19 cellular contexts compared by ENCODE assay signal in genomic region chr12:108302034-108302433, GRCh38. TPM values are rescaled to one million over a fixed set of nuclear protein-coding genes. Genes with fewer than 3 reads are reported as not detected.
DNase-seq lines count a peak whose midpoint lies in the region; ATAC-seq and TF ChIP-seq lines count a peak whose summit lies in the region.
"Had no signal": no experiment of that assay in that cellular context is flagged by ENCODE, and none has a peak within 500 bp of the region (broad histone marks: within the 10 kb centered on the region; RNA-seq: fewer than 3 reads in every experiment).

No MANE protein-coding gene starts in this region.

- intact Hi-C loops in body of pancreas (cut with DNase I) (no loop called here), lower lobe of right lung (cut with DNase I) (no loop called here), stomach (cut with DNase I; ENCODE audit: low total_unique reads) (no loop called here)

- H4K8ac ChIP-seq in H9 (replicated peaks; ENCODE audit: insufficient read length, low read depth, low read length): no peak overlapping the region

- no peak overlapping the region for H3K18ac ChIP-seq in H9 (ENCODE audit: insufficient read length, low read depth, low read length)

- peaks cover 3% of the 10 kb centered on the region in 2 experiments; a peak in 2 of 5 replicates for H3K9me3 Mint-ChIP-seq in H9
- H3K9me3 Mint-ChIP-seq: activated B cell treated with CpG ODN at 0.5 μM for 24 hours; CD4-positive, alpha-beta T cell had no signal

- whole genome bisulfite sequencing in H9 (ENCODE audit: extremely low coverage, insufficient read length, low lambda C conversion rate): no CpG with 5 or more reads among the region's 6 CpGs
- WGBS in body of pancreas, 2 donors: 37 to 38% methylated on average over 3 to 6 of the region's 6 CpGs
- 35 to 66% (median 46%) methylated on average over 6 of the region's 6 CpGs for WGBS in stomach, 5 donors

- no peak overlapping the region for H2AK5ac ChIP-seq in H9 (ENCODE audit: insufficient read length, low read length)

- H3K27ac ChIP-seq in H9 (ENCODE audit: insufficient read length, low read depth, low read length): no peak overlapping the region
- H3K27ac ChIP-seq in body of pancreas: peak overlapping the region; percentile 6 to 68 (median 60)
- H3K27ac ChIP-seq in lower lobe of right lung: peak overlapping the region; percentile 85
- peak overlapping the region in 4 of 5 donors; percentile 57 to 81 (median 76) for H3K27ac ChIP-seq in stomach
- H3K27ac ChIP-seq in brain microvascular endothelial cell: no peak overlapping the region

- ATAC-seq in body of pancreas (no peak), lower lobe of right lung (no peak)

- no peak overlapping the region for H3K4ac ChIP-seq in H9 (ENCODE audit: low read depth, low read length)

- H3K27me3 ChIP-seq in H9 (ENCODE audit: insufficient read depth, low read length) (no peaks in the 10 kb centered on the region), body of pancreas (no peaks in the 10 kb centered on the region), lower lobe of right lung (ENCODE audit: low read depth) (no peaks in the 10 kb centered on the region), stomach (peaks cover 0 to 6% (median 3%) of the 10 kb centered on the region in 3 donors), brain microvascular endothelial cell (replicated peaks) (no peaks in the 10 kb centered on the region)

- no peaks in the 10 kb centered on the region for H3K79me2 ChIP-seq in H9 (ENCODE audit: insufficient read depth, low read length)

- no peak overlapping the region for H3T11ph ChIP-seq in H9 (ENCODE audit: low read length)

- no peak overlapping the region for H3K4me2 ChIP-seq in H9 (ENCODE audit: insufficient read depth, insufficient read length, low read length)

- in situ Hi-C loops in brain microvascular endothelial cell (cut with HindIII; ENCODE audit: low pct_ligation_motif_present, low sequenced_read_pairs): no loop called here

- H3K14ac ChIP-seq in H9 (ENCODE audit: insufficient read depth, low read length): no peak overlapping the region

- H2AFZ ChIP-seq in H9 (ENCODE audit: low read length): no peak overlapping the region

- H3K36me3 Mint-ChIP-seq in H9 (ENCODE audit: insufficient read depth in 1 of 3, low read depth in 3 of 3): peaks cover 0 to 2% (median 0%) of the 10 kb centered on the region in 3 experiments; a peak in 2 of 7 replicates

- H4K5ac ChIP-seq in H9 (ENCODE audit: insufficient read length, low read depth, low read length): no peak overlapping the region

- H3K9ac ChIP-seq in H9 (ENCODE audit: extremely low read depth, insufficient read length, low read length): no peak overlapping the region

- H2BK5ac ChIP-seq in H9 (ENCODE audit: insufficient read length, low read length): no peak overlapping the region

- H3K79me1 ChIP-seq in H9 (ENCODE audit: insufficient read depth, low read depth, low read length, poor library complexity, severe bottlenecking): no peaks in the 10 kb centered on the region

- H2BK15ac ChIP-seq in H9 (ENCODE audit: low read depth, low read length): no peak overlapping the region

- DNase-seq in H9: no peak
- no peak for DNase-seq in body of pancreas
- peak; percentile 43 for DNase-seq in lower lobe of right lung
- no peak for DNase-seq in stomach
- DNase-seq in brain microvascular endothelial cell: no peak
- DNase-seq in DMS53 treated with DMSO at 0.1 percent for 48 hours (lab: John Stamatoyannopoulos, UW; ENCODE audit: unreplicated experiment): no peak
- DNase-seq in NCI-H2029 treated with DMSO at 0.1 percent for 48 hours (lab: John Stamatoyannopoulos, UW): no peak
- DNase-seq: activated B cell treated with CpG ODN at 0.5 μM for 24 hours; activated CD4-positive, alpha-beta T cell treated with anti-CD3 and anti-CD28 coated beads, Interleukin-2, amount 50 U/mL, for 48 hours; activated effector memory CD4-positive, alpha-beta T cell treated with anti-CD3 and anti-CD28 coated beads, Interleukin-2, amount 50 U/mL, for 16 hours; CD4-positive, alpha-beta T cell; hippocampal formation; KG1; NCI-H1694; NCI-H526 treated with DMSO at 0.1 percent for 48 hours; nucleus accumbens; T-helper 9 cell had no signal

- no peak overlapping the region for H3K23ac ChIP-seq in H9 (ENCODE audit: insufficient read length, low read depth, low read length)

- no peaks in the 10 kb centered on the region for H3K9me3 ChIP-seq in H9 (ENCODE audit: control insufficient read depth, low read depth, low read length)
- no peaks in the 10 kb centered on the region for H3K9me3 ChIP-seq in body of pancreas
- no peaks in the 10 kb centered on the region for H3K9me3 ChIP-seq in lower lobe of right lung
- no peaks in the 10 kb centered on the region for H3K9me3 ChIP-seq in stomach

- no peak overlapping the region; a peak in 1 of 5 replicates for H3K4me3 Mint-ChIP-seq in H9
- H3K4me3 Mint-ChIP-seq: activated B cell treated with CpG ODN at 0.5 μM for 24 hours; CD4-positive, alpha-beta T cell had no signal

- H2BK20ac ChIP-seq in H9 (ENCODE audit: low read depth, low read length, poor library complexity, severe bottlenecking): no peak overlapping the region

- no peak overlapping the region for H2BK12ac ChIP-seq in H9 (ENCODE audit: insufficient read length, low read depth, low read length)

- peaks cover 6% of the 10 kb centered on the region for H3K27me3 Mint-ChIP-seq in H9 (ENCODE audit: low read depth)

- H3K4me3 ChIP-seq in body of pancreas (no peak overlapping the region), lower lobe of right lung (no peak overlapping the region), stomach (no peak overlapping the region), brain microvascular endothelial cell (ENCODE audit: low read depth, low read length) (no peak overlapping the region)

- peaks cover 4% of the 10 kb centered on the region; the same call in 1 of the 2 replicates for H3K4me1 ChIP-seq in H9 (ENCODE audit: insufficient read depth, low read length)
- H3K4me1 ChIP-seq in body of pancreas: peaks cover 53% of the 10 kb centered on the region
- peaks cover 95% of the 10 kb centered on the region for H3K4me1 ChIP-seq in lower lobe of right lung
- peaks cover 35 to 59% (median 44%) of the 10 kb centered on the region in 4 donors for H3K4me1 ChIP-seq in stomach

- H3K4me1 Mint-ChIP-seq in H9: peaks cover 36 to 47% of the 10 kb centered on the region in 2 experiments
- H3K4me1 Mint-ChIP-seq: activated B cell treated with CpG ODN at 0.5 μM for 24 hours had no signal

- no peaks in the 10 kb centered on the region for H3K23me2 ChIP-seq in H9 (ENCODE audit: insufficient read length, low read depth, low read length, poor library complexity, severe bottlenecking)

- peak overlapping the region in 2 of 3 experiments; percentile 19 to 75; a peak in 1 of 7 replicates for H3K27ac Mint-ChIP-seq in H9
- H3K27ac Mint-ChIP-seq: activated B cell treated with CpG ODN at 0.5 μM for 24 hours; CD4-positive, alpha-beta T cell had no signal

- no peak overlapping the region for H2BK120ac ChIP-seq in H9 (ENCODE audit: low read depth, low read length, poor library complexity, severe bottlenecking)

- no peak overlapping the region for H3K56ac ChIP-seq in H9 (ENCODE audit: insufficient read length, low read depth, low read length)

- no peak for TF ChIP-seq CTCF in H9 (conservative IDR thresholded peaks at IDR 0.05)
- no peak for TF ChIP-seq CTCF in body of pancreas (IDR thresholded peaks at IDR 0.05)
- no peak for TF ChIP-seq CTCF in lower lobe of right lung (IDR thresholded peaks at IDR 0.05)
- TF ChIP-seq CTCF in stomach (IDR thresholded peaks at IDR 0.05): no peak
- no peak for TF ChIP-seq CTCF in brain microvascular endothelial cell (IDR thresholded peaks at IDR 0.05; ENCODE audit: low read depth, low read length, missing control alignments)

- H4K91ac ChIP-seq in H9 (ENCODE audit: insufficient read length, low read depth, low read length): no peak overlapping the region

- H3K36me3 ChIP-seq in body of pancreas (replicated peaks in 1 of 2; ENCODE audit: insufficient read depth in 1 of 2, low read depth in 2 of 2): no peaks in the 10 kb centered on the region
- H3K36me3 ChIP-seq in lower lobe of right lung: no peaks in the 10 kb centered on the region
- H3K36me3 ChIP-seq in stomach: no peaks in the 10 kb centered on the region
- H3K36me3 ChIP-seq in brain microvascular endothelial cell (replicated peaks): no peaks in the 10 kb centered on the region

- TF ChIP-seq EP300 in stomach (IDR thresholded peaks at IDR 0.05): no peak

- TF ChIP-seq POLR2A in body of pancreas (IDR thresholded peaks at IDR 0.05) (no peak), stomach (IDR thresholded peaks at IDR 0.05) (no peak)

- no peaks in the 10 kb centered on the region for H4K20me1 ChIP-seq in H9 (ENCODE audit: control insufficient read depth, insufficient read depth, insufficient read length)

RNA-seq across cellular contexts. Expression of gene CMKLR1, which starts 37.1 kb away (rescaled TPM):
- total RNA-seq in H9 (2021) (0.66 and 0.83 TPM in 2 replicates), body of pancreas (1 to 10 TPM; 5.3 to 5.7 TPM), lower lobe of right lung (25.6 TPM), stomach (10 to 100 TPM in 1 of 5 donors, 1 to 10 TPM in 3, under 1 TPM in 1; 0.45 to 46.1 (median 6.4) TPM)
- 1 to 10 TPM in 2 of 3 donors, under 1 TPM in 1; 0.73 to 2.6 (median 1.2) TPM for polyA plus RNA-seq in stomach
- total RNA-seq: CD4-positive, alpha-beta T cell; lung microvascular endothelial cell; renal cortical epithelial cell had no signal

Comparison
In these comparisons a context has a peak if more than half of its experiments do, and no peak if none do; other contexts are left out.
1. H3K27ac ChIP-seq: peak in body of pancreas (4 of 4), lower lobe of right lung (single experiment) and stomach (4 of 5); none in H9 (single experiment) and brain microvascular endothelial cell (single experiment).